ENCODE assay signal across 8 cellular contexts in the genomic region with DNA sequence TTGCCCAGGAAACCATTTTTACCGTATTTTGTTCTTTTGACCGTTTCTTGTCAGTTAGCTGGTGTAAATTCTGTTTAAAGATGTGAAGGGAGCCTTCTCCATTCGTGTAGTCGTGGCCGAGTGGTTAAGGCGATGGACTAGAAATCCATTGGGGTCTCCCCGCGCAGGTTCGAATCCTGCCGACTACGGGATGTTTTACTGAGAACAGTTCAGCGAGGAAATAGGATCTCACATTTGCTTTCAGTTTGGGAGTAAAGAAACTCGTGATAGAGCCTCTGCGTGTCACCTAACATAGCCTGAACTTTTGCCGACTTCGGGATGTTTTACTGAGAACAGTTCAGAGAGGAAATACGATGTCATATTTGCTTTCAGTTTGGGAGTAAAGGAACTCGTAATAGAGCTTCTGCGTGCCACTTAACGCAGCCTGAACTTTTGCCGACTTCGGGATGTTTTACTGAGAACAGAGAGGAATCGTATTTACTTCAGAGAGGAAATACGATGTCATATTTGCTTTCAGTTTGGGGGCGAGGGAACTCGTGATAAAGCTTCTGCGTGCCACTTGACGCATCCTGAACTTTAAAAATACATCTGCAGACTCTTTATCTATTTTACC. TPM values are rescaled to one million over a fixed set of nuclear protein-coding genes. Genes with fewer than 3 reads are reported as not detected.
DNase-seq lines count a peak whose midpoint lies in the region; ATAC-seq and TF ChIP-seq lines count a peak whose summit lies in the region.

No MANE protein-coding gene starts in this region.

- H2AFZ ChIP-seq in OCI-LY1 (ENCODE audit: low read length), result peak overlapping the region; percentile 98

- no TSS peak for BruUV-seq in Calu3 (replicated peaks; lab: Mats Ljungman, UMichigan)

- intact Hi-C loops in Calu3 (cut with micrococcal nuclease; ENCODE audit: unreplicated experiment), result loop anchor here (1.0 to 5.0 kb wide), 3 partner anchors 24 to 302 kb away; no protein-coding TSS in a partner anchor

- no peak overlapping the region for H3K27ac Mint-ChIP-seq in Calu3 (ENCODE audit: unreplicated experiment)

- H3K4me3 Mint-ChIP-seq in Calu3 (ENCODE audit: low read depth, unreplicated experiment), result no peak overlapping the region

- CTCF ChIA-PET in Calu3 (lab: Charles Lee), result interaction anchor here (0.6 to 1.2 kb wide), 5 partner anchors 40 to 318 kb away, joined by 3 to 5 read pairs (median 3); a partner anchor contains a TSS

- peaks cover 6% of the 10 kb centered on the region for H3K36me3 Mint-ChIP-seq in Calu3 (ENCODE audit: insufficient read depth, unreplicated experiment)

- peak; percentile 43 for ATAC-seq in GM21526 (IDR thresholded peaks at IDR 0.05; ENCODE audit: low FRiP score, unreplicated experiment)
- peak; percentile 92 for ATAC-seq in esophagus mucosa

- peak overlapping the region; percentile 83 for H3K4me3 ChIP-seq in HUES6 (ENCODE audit: low read depth, low read length)
- peak overlapping the region; percentile 95 for H3K4me3 ChIP-seq in OCI-LY1 (ENCODE audit: low read depth, low read length, poor library complexity, severe bottlenecking)
- peak overlapping the region; percentile 85 to 98 for H3K4me3 ChIP-seq in muscle layer of colon (ENCODE audit: low read depth in 1 of 2, low read length in 2 of 2)

- no peak overlapping the region for H3K27ac ChIP-seq in HUES6 (ENCODE audit: low read depth, low read length)
- H3K27ac ChIP-seq in OCI-LY1 (ENCODE audit: low read depth, low read length, poor library complexity, severe bottlenecking), result peak overlapping the region; percentile 58
- H3K27ac ChIP-seq in muscle layer of colon (ENCODE audit: low read depth, low read length), result peak overlapping the region; percentile 95

- H3F3A ChIP-seq in OCI-LY1 (ENCODE audit: insufficient read depth, low read length), result no peaks in the 10 kb centered on the region

- H3K9me3 ChIP-seq in HUES6 (ENCODE audit: control insufficient read depth, insufficient read depth, low read depth, low read length) (no peaks in the 10 kb centered on the region), OCI-LY1 (ENCODE audit: low read length) (no peaks in the 10 kb centered on the region), muscle layer of colon (ENCODE audit: low read length) (no peaks in the 10 kb centered on the region)

- H3K36me3 ChIP-seq in HUES6 (ENCODE audit: control insufficient read depth, insufficient read depth, low read length), result no peaks in the 10 kb centered on the region
- no peaks in the 10 kb centered on the region for H3K36me3 ChIP-seq in OCI-LY1 (ENCODE audit: insufficient read depth, low read length)
- H3K36me3 ChIP-seq in muscle layer of colon (ENCODE audit: insufficient read depth, low read length), result no peaks in the 10 kb centered on the region

- H3K4me1 ChIP-seq in HUES6 (ENCODE audit: control insufficient read depth, insufficient read depth, low read length), result peaks cover 5% of the 10 kb centered on the region; the same call in 1 of the 2 replicates
- peaks cover 13% of the 10 kb centered on the region for H3K4me1 ChIP-seq in OCI-LY1 (ENCODE audit: insufficient read depth, low read length, severe bottlenecking)
- peaks cover 10% of the 10 kb centered on the region for H3K4me1 ChIP-seq in muscle layer of colon (ENCODE audit: insufficient read depth, low read length)

- H3K9me3 Mint-ChIP-seq in Calu3 (ENCODE audit: low read depth, unreplicated experiment), result no peaks in the 10 kb centered on the region

- peak overlapping the region; percentile 93 for H3K4me2 ChIP-seq in OCI-LY1 (ENCODE audit: low read length)

- H3K4me1 Mint-ChIP-seq in Calu3 (ENCODE audit: low read depth, unreplicated experiment), result no peaks in the 10 kb centered on the region

- peaks cover 6% of the 10 kb centered on the region; the same call in 1 of the 2 replicates for H3K27me3 ChIP-seq in HUES6 (ENCODE audit: control insufficient read depth, insufficient read depth, low read length)
- H3K27me3 ChIP-seq in OCI-LY1 (ENCODE audit: insufficient read depth, low read length), result no peaks in the 10 kb centered on the region; the same call in 1 of the 2 replicates
- no peaks in the 10 kb centered on the region for H3K27me3 ChIP-seq in muscle layer of colon (ENCODE audit: control insufficient read depth in 1 of 2, insufficient read depth in 2 of 2, low read length in 2 of 2)

- no peaks in the 10 kb centered on the region for H3K79me2 ChIP-seq in OCI-LY1 (ENCODE audit: insufficient read depth, low read length)

- no peaks in the 10 kb centered on the region for H3K27me3 Mint-ChIP-seq in Calu3 (ENCODE audit: unreplicated experiment)

- no peak for TF ChIP-seq CTCF in Calu3 (IDR thresholded peaks at IDR 0.05; ENCODE audit: unreplicated experiment)
- TF ChIP-seq CTCF in OCI-LY1 (IDR thresholded peaks at IDR 0.05; ENCODE audit: low read length), result no peak

- DNase-seq in Calu3 (peak; percentile 92), activated T-cell treated with anti-CD3 and anti-CD28 coated beads for 48 hours (ENCODE audit: low read depth) (peak; percentile 76)
- DNase-seq in stimulated activated CD8-positive, alpha-beta memory T cell treated with anti-CD3 and anti-CD28 coated beads, Interleukin-7, amount 100 ng/mL, for 24 hours (ENCODE audit: low read depth), result peak; percentile 70

- H4K20me1 ChIP-seq in OCI-LY1 (ENCODE audit: insufficient read depth, low read length), result no peaks in the 10 kb centered on the region

- peak overlapping the region; percentile 55 for H3K9ac ChIP-seq in HUES6 (ENCODE audit: low read length)
- H3K9ac ChIP-seq in OCI-LY1 (ENCODE audit: low read length), result peak overlapping the region; percentile 90
- H3K9ac ChIP-seq in muscle layer of colon (ENCODE audit: low read length), result peak overlapping the region; percentile 91

- H3K9me2 ChIP-seq in OCI-LY1 (ENCODE audit: low read depth, low read length), result no peaks in the 10 kb centered on the region

RNA-seq across cellular contexts. Expression of a gene that starts 5.9 kb away (rescaled TPM):
- total RNA-seq in Calu3 (2022) (11.0 and 11.6 TPM in 2 replicates), esophagus mucosa (3.0 TPM)
